ENCODE assay signal across 20 cellular contexts in the genomic region with DNA sequence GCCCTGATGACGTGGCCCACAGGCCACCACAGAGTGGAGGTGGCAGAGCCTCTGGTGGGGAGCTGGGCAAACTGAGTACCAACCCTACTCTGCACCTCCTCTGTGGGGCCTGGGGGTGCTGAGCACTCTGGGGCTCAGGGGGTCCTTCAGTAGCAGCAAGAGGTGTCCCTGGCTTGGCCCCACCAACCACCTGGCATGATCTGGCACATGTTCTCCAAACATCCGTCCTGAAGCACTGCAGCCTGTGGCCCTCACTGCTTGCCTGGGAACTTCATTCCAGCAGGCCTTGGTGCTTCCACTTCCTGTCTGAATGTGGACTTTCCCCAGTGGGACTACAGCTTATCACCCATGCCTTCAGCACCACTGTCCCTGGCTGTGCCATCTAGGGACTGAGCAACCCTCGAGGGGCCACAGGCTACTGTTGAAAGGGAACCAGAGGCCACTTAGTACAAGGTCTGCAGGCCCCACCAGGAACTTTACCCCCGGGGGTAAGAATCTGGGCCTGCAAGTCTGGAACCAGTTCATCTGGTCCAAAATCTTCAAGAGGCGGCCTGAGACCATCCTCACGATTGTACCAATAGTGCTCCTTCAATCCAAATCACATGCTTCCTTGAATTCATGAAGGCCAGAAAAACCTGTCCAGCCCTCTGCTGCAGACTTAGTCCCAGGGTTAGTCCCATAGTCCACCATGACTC. TPM values are rescaled to one million over a fixed set of nuclear protein-coding genes. Genes with fewer than 3 reads are reported as not detected.
DNase-seq lines count a peak whose midpoint lies in the region; ATAC-seq and TF ChIP-seq lines count a peak whose summit lies in the region.
"Had no signal": no experiment of that assay in that cellular context is flagged by ENCODE, and none has a peak within 500 bp of the region (broad histone marks: within the 10 kb centered on the region; RNA-seq: fewer than 3 reads in every experiment).

No MANE protein-coding gene starts in this region.

- H3K27ac Mint-ChIP-seq in natural killer cell treated with Interleukin-12 subunit alpha and Interleukin-12 subunit beta and Interleukin-15 and Interleukin-18, amount 100 ng/mL, for 72 hours: peak overlapping the region; percentile 94 to 98
- no peak overlapping the region for H3K27ac Mint-ChIP-seq in natural killer cell
- peak overlapping the region in 2 of 3 donors; percentile 69 to 86 for H3K27ac Mint-ChIP-seq in IgD-negative memory B cell
- H3K27ac Mint-ChIP-seq: activated T-helper 2 cell treated with anti-CD3 and anti-CD28 coated beads, Interferon-gamma antibody, Interleukin-2, Interleukin-4, amounts not matched to agents 10 μg/mL and 5 μg/mL and 100 μg/mL, durations not matched to agents 14 hours and 24 hours and 36 hours had no signal

- H3K27me3 Mint-ChIP-seq in natural killer cell treated with Interleukin-12 subunit alpha and Interleukin-12 subunit beta and Interleukin-15 and Interleukin-18, amount 100 ng/mL, for 72 hours: no peaks in the 10 kb centered on the region
- H3K27me3 Mint-ChIP-seq in natural killer cell (ENCODE audit: low read depth in 2 of 2): no peaks in the 10 kb centered on the region
- H3K27me3 Mint-ChIP-seq in IgD-negative memory B cell: peaks cover 6% of the 10 kb centered on the region

- no peaks in the 10 kb centered on the region for H3K27me3 ChIP-seq in foreskin keratinocyte
- H3K27me3 ChIP-seq: gastrocnemius medialis, suprapubic skin had no signal

- no peaks in the 10 kb centered on the region for H3K9me3 Mint-ChIP-seq in natural killer cell treated with Interleukin-12 subunit alpha and Interleukin-12 subunit beta and Interleukin-15 and Interleukin-18, amount 100 ng/mL, for 72 hours
- H3K9me3 Mint-ChIP-seq in natural killer cell: no peaks in the 10 kb centered on the region
- no peaks in the 10 kb centered on the region for H3K9me3 Mint-ChIP-seq in IgD-negative memory B cell
- H3K9me3 Mint-ChIP-seq: activated T-helper 2 cell treated with anti-CD3 and anti-CD28 coated beads, Interferon-gamma antibody, Interleukin-2, Interleukin-4, amounts not matched to agents 10 μg/mL and 5 μg/mL and 100 μg/mL, durations not matched to agents 14 hours and 24 hours and 36 hours had no signal

- peak; percentile 51 for DNase-seq in natural killer cell treated with Interleukin-12 subunit alpha and Interleukin-12 subunit beta and Interleukin-15 and Interleukin-18, amount 100 ng/mL, for 72 hours (ENCODE audit: low spot score)
- DNase-seq in natural killer cell (no peak), islet precursor cell (peak; percentile 74), SIG-M5 treated with dmso at 0.1 percent for 504 hours (lab: John Stamatoyannopoulos, UW; ENCODE audit: unreplicated experiment) (no peak), foreskin keratinocyte (no peak), G401 (ENCODE audit: low spot score) (no peak)
- DNase-seq: activated CD4-positive, CD25-positive, alpha-beta regulatory T cell treated with anti-CD3 and anti-CD28 coated beads, Interleukin-2, amount 50 U/mL, for 72 hours; gastrocnemius medialis; GM23248; MM.1S; NCI-H146; NCI-H526 treated with DMSO at 0.1 percent for 48 hours; retina; stimulated activated CD4-positive, alpha-beta T cell treated with anti-CD3 and anti-CD28 coated beads, Interleukin-12 subunit alpha, Interleukin-12 subunit beta, amount 100 ng/mL, for 4 hours; stimulated activated CD8-positive, alpha-beta memory T cell treated with anti-CD3 and anti-CD28 coated beads, Interleukin-4, amount 100 ng/mL, for 48 hours had no signal

- H3K4me1 Mint-ChIP-seq in natural killer cell treated with Interleukin-12 subunit alpha and Interleukin-12 subunit beta and Interleukin-15 and Interleukin-18, amount 100 ng/mL, for 72 hours (ENCODE audit: low read depth in 2 of 2): peaks cover 40 to 55% of the 10 kb centered on the region in 2 donors
- H3K4me1 Mint-ChIP-seq in natural killer cell (peaks cover 0 to 13% of the 10 kb centered on the region in 2 donors), IgD-negative memory B cell (peaks cover 19 to 27% (median 26%) of the 10 kb centered on the region in 3 donors)

- no peak for ATAC-seq in natural killer cell treated with Interleukin-12 subunit alpha and Interleukin-12 subunit beta and Interleukin-15 and Interleukin-18, amount 100 ng/mL, for 72 hours
- ATAC-seq in natural killer cell (no peak), foreskin keratinocyte (no peak), HG02623 (IDR thresholded peaks at IDR 0.05; ENCODE audit: unreplicated experiment) (no peak)
- ATAC-seq: gastrocnemius medialis, K562 had no signal

- H3K27ac ChIP-seq in foreskin keratinocyte: no peak overlapping the region
- H3K27ac ChIP-seq: gastrocnemius medialis, GM23248, suprapubic skin had no signal

- TF ChIP-seq CTCF in natural killer cell (IDR thresholded peaks at IDR 0.05) (no peak), foreskin keratinocyte (conservative IDR thresholded peaks at IDR 0.05) (no peak)

- H3K4me3 Mint-ChIP-seq in natural killer cell treated with Interleukin-12 subunit alpha and Interleukin-12 subunit beta and Interleukin-15 and Interleukin-18, amount 100 ng/mL, for 72 hours: no peak overlapping the region
- no peak overlapping the region for H3K4me3 Mint-ChIP-seq in natural killer cell
- H3K4me3 Mint-ChIP-seq in IgD-negative memory B cell: no peak overlapping the region

- H3K36me3 Mint-ChIP-seq in natural killer cell treated with Interleukin-12 subunit alpha and Interleukin-12 subunit beta and Interleukin-15 and Interleukin-18, amount 100 ng/mL, for 72 hours: peaks cover 26% of the 10 kb centered on the region
- H3K36me3 Mint-ChIP-seq in natural killer cell: peaks cover 5% of the 10 kb centered on the region
- H3K36me3 Mint-ChIP-seq in IgD-negative memory B cell: no peaks in the 10 kb centered on the region

- H3K4me1 ChIP-seq in foreskin keratinocyte: peaks cover 15% of the 10 kb centered on the region
- H3K4me1 ChIP-seq: gastrocnemius medialis had no signal

- in situ Hi-C loops in G401 (cut with HindIII; ENCODE audit: low sequenced_read_pairs): no loop called here

- intact Hi-C loops in natural killer cell (cut with micrococcal nuclease): no loop called here

RNA-seq across cellular contexts. Expression of gene TNIP2, which starts 13.2 kb away (rescaled TPM):
- total RNA-seq in natural killer cell treated with Interleukin-12 subunit alpha and Interleukin-12 subunit beta and Interleukin-15 and Interleukin-18, amount 100 ng/mL, for 72 hours: 10 to 100 TPM; 80.9 to 89.3 TPM
- total RNA-seq in natural killer cell (10 to 100 TPM; 35.6 to 53.9 (median 41.6) TPM), foreskin keratinocyte (35.5 and 35.6 TPM in 2 replicates)
- polyA plus RNA-seq in IgD-negative memory B cell (54.5 TPM), foreskin keratinocyte (36.6 and 41.3 TPM in 2 replicates)
- 42.9 and 57.7 TPM in 2 replicates for total RNA-seq in G401 (2014; rRNA removed; shearing (Covaris generic))

RNA-seq across cellular contexts. Expression of gene SH3BP2, which starts 49.9 kb away (rescaled TPM):
- total RNA-seq in natural killer cell treated with Interleukin-12 subunit alpha and Interleukin-12 subunit beta and Interleukin-15 and Interleukin-18, amount 100 ng/mL, for 72 hours: 100 to 1,000 TPM; 121 to 129 TPM
- 100 to 1,000 TPM; 213 to 283 (median 221) TPM for total RNA-seq in natural killer cell
- 22.7 TPM for polyA plus RNA-seq in IgD-negative memory B cell
- total RNA-seq in foreskin keratinocyte: 12.5 and 15.7 TPM in 2 replicates
- polyA plus RNA-seq in foreskin keratinocyte: 8.3 and 10.8 TPM in 2 replicates
- total RNA-seq in G401 (2014; rRNA removed; shearing (Covaris generic)): 9.0 TPM in 2 replicates

Comparison
In these comparisons a context has a peak if more than half of its experiments do, and no peak if none do; other contexts are left out.
1. DNase-seq: peak in natural killer cell treated with Interleukin-12 subunit alpha and Interleukin-12 subunit beta and Interleukin-15 and Interleukin-18, amount 100 ng/mL, for 72 hours (single experiment) and islet precursor cell (single experiment); none in natural killer cell (single experiment), SIG-M5 treated with dmso at 0.1 percent for 504 hours (single experiment), foreskin keratinocyte (0 of 2) and G401 (single experiment).
2. H3K27ac Mint-ChIP-seq: peak in natural killer cell treated with Interleukin-12 subunit alpha and Interleukin-12 subunit beta and Interleukin-15 and Interleukin-18, amount 100 ng/mL, for 72 hours (2 of 2) and IgD-negative memory B cell (2 of 3); none in natural killer cell (0 of 2).